Comparison of ENCODE assay signal across 12 cellular contexts in the genomic region with DNA sequence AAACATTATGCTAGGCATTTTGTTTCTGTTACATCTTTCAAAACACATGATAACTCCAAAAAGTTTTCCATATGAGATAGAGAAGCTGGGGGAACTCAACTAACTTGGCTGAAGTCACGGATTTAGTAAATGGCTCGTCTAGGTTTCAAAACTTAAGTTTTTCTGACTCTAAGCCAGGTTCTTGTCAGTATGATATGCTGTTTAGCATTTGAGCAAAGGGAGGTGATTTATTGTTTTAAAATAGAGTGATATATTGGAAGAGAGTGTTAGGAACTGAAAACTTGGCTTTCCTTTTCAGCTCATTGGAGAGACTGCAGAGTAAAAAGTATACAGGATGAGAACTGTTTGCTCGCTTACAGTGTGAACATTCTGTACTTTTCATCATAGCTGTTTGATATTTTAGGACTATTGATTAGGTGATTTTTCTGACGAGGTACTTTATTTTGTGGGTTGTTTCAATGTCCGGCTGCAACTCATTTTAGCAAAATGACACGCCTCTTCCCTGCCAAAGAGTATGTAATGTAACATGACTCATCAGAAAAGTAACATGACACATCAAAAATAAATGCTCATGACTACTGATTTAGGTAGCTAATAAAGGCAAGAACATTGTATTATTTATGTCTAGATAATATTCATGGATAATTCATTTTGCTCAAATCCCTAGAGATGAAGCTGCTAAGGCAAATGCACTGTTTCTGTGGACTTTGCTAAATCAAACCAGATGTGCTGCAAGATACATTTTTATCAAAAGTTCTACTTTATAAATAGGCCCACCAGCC.
DNase-seq lines count a peak whose midpoint lies in the region; ATAC-seq lines count a peak whose summit lies in the region.
"Had no signal": no experiment of that assay in that cellular context is flagged by ENCODE, and none has a peak within 500 bp of the region (broad histone marks: within the 10 kb centered on the region; RNA-seq: fewer than 3 reads in every experiment).

No MANE protein-coding gene starts in this region.

- DNase-seq in HCEC 1CT (peak; percentile 85), adipocyte (ENCODE audit: low read depth) (peak; percentile 73), fibroblast of peridontal ligament (ENCODE audit: extremely low read depth) (peak; percentile 61), activated gamma-delta T cell (lab: John Stamatoyannopoulos, UW) (no peak)
- DNase-seq: activated CD8-positive, alpha-beta memory T cell treated with anti-CD3 and anti-CD28 coated beads for 24 hours; NCI-H1092 treated with DMSO at 0.1 percent for 48 hours; T-helper 17 cell had no signal

- H3K4me1 ChIP-seq in adipocyte (ENCODE audit: control insufficient read depth, insufficient read depth, low read length) = peaks cover 45% of the 10 kb centered on the region
- H3K4me1 ChIP-seq in subcutaneous abdominal adipose tissue (ENCODE audit: control insufficient read depth in 5 of 5, insufficient read depth in 5 of 5, low read length in 5 of 5) = peaks cover 0 to 16% (median 0%) of the 10 kb centered on the region in 5 donors
- H3K4me1 ChIP-seq: prostate gland had no signal

- H3K9me3 ChIP-seq in adipocyte (ENCODE audit: control insufficient read depth, low read length) = no peaks in the 10 kb centered on the region
- H3K9me3 ChIP-seq in subcutaneous abdominal adipose tissue (ENCODE audit: control insufficient read depth in 5 of 5, low read length in 5 of 5) = no peaks in the 10 kb centered on the region
- H3K9me3 ChIP-seq: prostate gland had no signal

- H3K9ac ChIP-seq in adipocyte (ENCODE audit: low read length) = peak overlapping the region; percentile 6
- no peak overlapping the region for H3K9ac ChIP-seq in subcutaneous abdominal adipose tissue (ENCODE audit: low read length in 5 of 5)

- H3K27ac ChIP-seq in subcutaneous abdominal adipose tissue (ENCODE audit: low read depth, low read length) = peak overlapping the region; percentile 55
- H3K27ac ChIP-seq: prostate gland had no signal

- H3K27me3 ChIP-seq in adipocyte (replicated peaks; ENCODE audit: control insufficient read depth, insufficient read depth, low read length) (no peaks in the 10 kb centered on the region), subcutaneous abdominal adipose tissue (ENCODE audit: control insufficient read depth in 5 of 5, insufficient read depth in 4 of 5, low read length in 5 of 5) (no peaks in the 10 kb centered on the region)

- no peaks in the 10 kb centered on the region for H3K36me3 ChIP-seq in adipocyte (ENCODE audit: control insufficient read depth, insufficient read depth, low read length, severe bottlenecking)
- H3K36me3 ChIP-seq in subcutaneous abdominal adipose tissue (ENCODE audit: control insufficient read depth in 5 of 5, insufficient read depth in 5 of 5, low read length in 5 of 5) = no peaks in the 10 kb centered on the region
- H3K36me3 ChIP-seq: prostate gland had no signal

- H3K4me3 ChIP-seq in adipocyte (ENCODE audit: low read length) (peak overlapping the region; percentile 55), subcutaneous abdominal adipose tissue (ENCODE audit: low read depth in 1 of 5, low read length in 5 of 5) (no peak overlapping the region)
- H3K4me3 ChIP-seq: lung, prostate gland had no signal

- ATAC-seq in HG03196 (IDR thresholded peaks at IDR 0.05; ENCODE audit: unreplicated experiment) (no peak), HG03045 (IDR thresholded peaks at IDR 0.05; ENCODE audit: unreplicated experiment) (no peak)
- ATAC-seq: T-helper 17 cell had no signal
